In the genomic region with DNA sequence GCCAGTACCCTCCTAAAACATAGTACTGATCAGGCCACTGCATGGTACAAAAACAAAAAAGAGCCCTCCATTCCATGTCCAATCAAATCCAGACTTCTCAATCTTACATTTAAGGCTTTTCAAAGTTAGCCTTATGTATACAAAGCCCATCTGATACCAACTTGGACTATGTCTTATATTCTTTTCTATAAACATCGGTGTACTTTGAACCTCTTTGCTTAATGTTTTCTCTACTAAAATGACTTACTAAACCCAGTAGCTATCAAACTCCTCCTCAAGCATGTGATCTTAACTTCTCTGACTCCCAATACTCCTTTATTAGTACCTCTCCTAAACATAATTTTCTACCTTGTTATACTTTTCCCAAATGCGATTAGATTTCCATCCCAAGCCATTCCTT, we compare ENCODE assay signal across 15 cellular contexts. TPM values are rescaled to one million over a fixed set of nuclear protein-coding genes. Genes with fewer than 3 reads are reported as not detected.
DNase-seq lines count a peak whose midpoint lies in the region; ATAC-seq, FAIRE-seq and TF ChIP-seq lines count a peak whose summit lies in the region.
"Had no signal": no experiment of that assay in that cellular context is flagged by ENCODE, and none has a peak within 500 bp of the region (broad histone marks: within the 10 kb centered on the region; RNA-seq: fewer than 3 reads in every experiment).

No MANE protein-coding gene starts in this region.

- H2BK12ac ChIP-seq in H9 (ENCODE audit: insufficient read length, low read depth, low read length), result no peak overlapping the region

- no peak overlapping the region for H3K18ac ChIP-seq in H9 (ENCODE audit: insufficient read length, low read depth, low read length)

- H4K5ac ChIP-seq in H9 (ENCODE audit: insufficient read length, low read depth, low read length), result no peak overlapping the region

- no peak overlapping the region for H3K14ac ChIP-seq in H9 (ENCODE audit: insufficient read depth, low read length)

- peaks cover 6% of the 10 kb centered on the region for H3K79me1 ChIP-seq in H9 (ENCODE audit: insufficient read depth, low read depth, low read length, poor library complexity, severe bottlenecking)

- H2BK5ac ChIP-seq in H9 (ENCODE audit: insufficient read length, low read length), result no peak overlapping the region

- H3K27ac ChIP-seq in H9 (ENCODE audit: insufficient read length, low read depth, low read length), result no peak overlapping the region
- peak overlapping the region in 3 of 4 donors; percentile 0 to 64 (median 12) for H3K27ac ChIP-seq in gastrocnemius medialis
- H3K27ac ChIP-seq in sigmoid colon, result no peak overlapping the region
- H3K27ac ChIP-seq: BLaER1 had no signal

- no peak overlapping the region for H3K4ac ChIP-seq in H9 (ENCODE audit: low read depth, low read length)

- no peaks in the 10 kb centered on the region for H3K23me2 ChIP-seq in H9 (ENCODE audit: insufficient read length, low read depth, low read length, poor library complexity, severe bottlenecking)

- H3K79me2 ChIP-seq in H9 (ENCODE audit: insufficient read depth, low read length), result peaks cover 25% of the 10 kb centered on the region; the same call in 1 of the 2 replicates

- no peak overlapping the region for H2BK20ac ChIP-seq in H9 (ENCODE audit: low read depth, low read length, poor library complexity, severe bottlenecking)

- H2AK5ac ChIP-seq in H9 (ENCODE audit: insufficient read length, low read length), result no peak overlapping the region

- no peaks in the 10 kb centered on the region for H3K9me3 Mint-ChIP-seq in H9
- H3K9me3 Mint-ChIP-seq: CD8-positive, alpha-beta memory T cell had no signal

- no peaks in the 10 kb centered on the region for H3K4me1 ChIP-seq in H9 (ENCODE audit: insufficient read depth, low read length)
- peaks cover 30 to 35% of the 10 kb centered on the region in 2 donors for H3K4me1 ChIP-seq in gastrocnemius medialis
- no peaks in the 10 kb centered on the region for H3K4me1 ChIP-seq in sigmoid colon
- H3K4me1 ChIP-seq: BLaER1 had no signal

- H3K27me3 Mint-ChIP-seq in H9 (ENCODE audit: low read depth), result no peaks in the 10 kb centered on the region
- H3K27me3 Mint-ChIP-seq: CD8-positive, alpha-beta memory T cell had no signal

- no peak overlapping the region for H2AFZ ChIP-seq in H9 (ENCODE audit: low read length)

- no peak overlapping the region for H3T11ph ChIP-seq in H9 (ENCODE audit: low read length)

- no peak for TF ChIP-seq EP300 in sigmoid colon (IDR thresholded peaks at IDR 0.05)

- no peak overlapping the region for H4K8ac ChIP-seq in H9 (replicated peaks; ENCODE audit: insufficient read length, low read depth, low read length)

- H3K27me3 ChIP-seq in H9 (ENCODE audit: insufficient read depth, low read length) (no peaks in the 10 kb centered on the region), gastrocnemius medialis (no peaks in the 10 kb centered on the region), sigmoid colon (no peaks in the 10 kb centered on the region)
- H3K27me3 ChIP-seq: BLaER1 had no signal

- H3K4me2 ChIP-seq in H9 (ENCODE audit: insufficient read depth, insufficient read length, low read length), result no peak overlapping the region
- H3K4me2 ChIP-seq: BLaER1 had no signal

- H3K27ac Mint-ChIP-seq in H9, result peak overlapping the region in 2 of 3 experiments; percentile 40 to 42; a peak in 2 of 7 replicates
- H3K27ac Mint-ChIP-seq: CD8-positive, alpha-beta memory T cell had no signal

- H2BK15ac ChIP-seq in H9 (ENCODE audit: low read depth, low read length), result no peak overlapping the region

- no peak for TF ChIP-seq CTCF in H9 (conservative IDR thresholded peaks at IDR 0.05)
- no peak for TF ChIP-seq CTCF in gastrocnemius medialis (IDR thresholded peaks at IDR 0.05 in 4 of 5, conservative IDR thresholded peaks at IDR 0.05 in 1 of 5)
- TF ChIP-seq CTCF in sigmoid colon (IDR thresholded peaks at IDR 0.05), result no peak
- TF ChIP-seq CTCF in GM13977 (IDR thresholded peaks at IDR 0.05; ENCODE audit: extremely low read depth, insufficient read depth, missing control alignments), result no peak

- H3K36me3 ChIP-seq in gastrocnemius medialis (peaks cover 0 to 6% of the 10 kb centered on the region in 2 donors), sigmoid colon (no peaks in the 10 kb centered on the region)

- no peak overlapping the region for H3K56ac ChIP-seq in H9 (ENCODE audit: insufficient read length, low read depth, low read length)

- no peak overlapping the region for H3K23ac ChIP-seq in H9 (ENCODE audit: insufficient read length, low read depth, low read length)

- no peak overlapping the region for H3K9ac ChIP-seq in H9 (ENCODE audit: extremely low read depth, insufficient read length, low read length)
- H3K9ac ChIP-seq: BLaER1 had no signal

- FAIRE-seq in colon (lab: Jason Lieb, UNC), result peak; percentile 53
- FAIRE-seq: HTR-8/SVneo had no signal

- H3K4me3 ChIP-seq in gastrocnemius medialis, result no peak overlapping the region
- H3K4me3 ChIP-seq in sigmoid colon, result no peak overlapping the region
- H3K4me3 ChIP-seq: BLaER1 had no signal

- peaks cover 22 to 28% of the 10 kb centered on the region in 2 experiments for H3K4me1 Mint-ChIP-seq in H9

- no CpG with 5 or more reads among the region's 2 CpGs for WGBS in H9 (ENCODE audit: extremely low coverage, insufficient read length, low lambda C conversion rate)
- WGBS in sigmoid colon, 2 donors, result 29 to 83% methylated on average over 2 of the region's 2 CpGs

- no peaks in the 10 kb centered on the region for H4K20me1 ChIP-seq in H9 (ENCODE audit: control insufficient read depth, insufficient read depth, insufficient read length)
- H4K20me1 ChIP-seq: BLaER1 had no signal

- no peak overlapping the region for H2BK120ac ChIP-seq in H9 (ENCODE audit: low read depth, low read length, poor library complexity, severe bottlenecking)

- TF ChIP-seq POLR2A in gastrocnemius medialis (IDR thresholded peaks at IDR 0.05) (no peak), sigmoid colon (IDR thresholded peaks at IDR 0.05) (no peak)

- peaks cover 0 to 19% (median 8%) of the 10 kb centered on the region in 3 experiments; a peak in 5 of 7 replicates for H3K36me3 Mint-ChIP-seq in H9 (ENCODE audit: insufficient read depth in 1 of 3, low read depth in 3 of 3)

- peak; percentile 97 for ATAC-seq in left colon
- ATAC-seq in gastrocnemius medialis, result no peak
- ATAC-seq: HCT116 had no signal

- H3K4me3 Mint-ChIP-seq in H9, result no peak overlapping the region
- H3K4me3 Mint-ChIP-seq: CD8-positive, alpha-beta memory T cell had no signal

- no peak overlapping the region for H4K91ac ChIP-seq in H9 (ENCODE audit: insufficient read length, low read depth, low read length)

- in situ Hi-C loops in gastrocnemius medialis (cut with MboI; ENCODE audit: low sequenced_read_pairs in 4 of 4) (loop anchor here in 1 of 4 donors (10.0 kb wide), 1 partner anchor 67 kb away; no protein-coding TSS in a partner anchor), GM13977 (cut with MboI; ENCODE audit: low pct_unique_long_range_greater_than_20kb, low sequenced_read_pairs, unreplicated experiment) (no loop called here)

- DNase-seq in H9 (no peak), left colon (no peak), gastrocnemius medialis (no peak), sigmoid colon (no peak), GM13977 (ENCODE audit: low spot score) (no peak), NCI-H446 treated with DMSO at 0.1 percent for 48 hours (lab: John Stamatoyannopoulos, UW) (no peak)
- DNase-seq: 8988T; AML-193; Caco-2; CD8-positive, alpha-beta memory T cell; GF-D8 had no signal

- H3K9me3 ChIP-seq in H9 (ENCODE audit: control insufficient read depth, low read depth, low read length) (no peaks in the 10 kb centered on the region), gastrocnemius medialis (no peaks in the 10 kb centered on the region), sigmoid colon (no peaks in the 10 kb centered on the region)
- H3K9me3 ChIP-seq: Caco-2 had no signal

- intact Hi-C loops in left colon (cut with DNase I, micrococcal nuclease) (loop anchor here in 1 of 2 donors (10.0 kb wide), 1 partner anchor 47 kb away; no protein-coding TSS in a partner anchor), gastrocnemius medialis (cut with DNase I; ENCODE audit: low total_unique reads) (no loop called here), sigmoid colon (cut with DNase I) (no loop called here)

RNA-seq across cellular contexts. Expression of a gene that starts 14.8 kb away (rescaled TPM):
- total RNA-seq in H9 (2021) (72.9 and 76.7 TPM in 2 replicates), left colon (100 to 1,000 TPM; 268 to 294 TPM), gastrocnemius medialis (100 to 1,000 TPM; 119 to 325 (median 193) TPM), sigmoid colon (100 to 1,000 TPM; 121 to 179 (median 163) TPM)
- 100 to 1,000 TPM; 136 to 225 (median 213) TPM for polyA plus RNA-seq in sigmoid colon

Comparison
In these comparisons a context has a peak if more than half of its experiments do, and no peak if none do; other contexts are left out.
1. H3K27ac ChIP-seq: peak in gastrocnemius medialis (3 of 4); none in H9 (single experiment) and sigmoid colon (0 of 4).